ENCODE assay signal across 22 cellular contexts in the genomic region with DNA sequence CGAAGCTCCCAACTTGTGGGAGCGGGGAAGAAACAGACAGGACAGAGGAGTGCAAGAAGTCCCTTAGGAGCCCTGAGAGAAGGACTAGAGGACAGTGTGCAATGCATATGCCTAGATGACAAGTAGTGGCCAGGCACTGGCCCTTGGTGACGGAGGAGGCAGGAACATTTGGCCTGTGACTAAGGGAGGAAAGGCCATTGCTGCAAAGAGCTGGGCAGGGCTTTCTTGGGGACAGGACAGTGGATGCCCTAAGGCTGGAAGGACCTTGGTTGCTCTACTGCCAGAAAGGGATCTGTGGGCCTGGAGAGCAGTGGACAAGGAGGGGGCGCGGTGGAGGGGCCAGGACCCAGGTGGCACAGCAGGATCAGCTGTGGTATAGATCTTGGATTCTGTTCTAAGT.
DNase-seq lines count a peak whose midpoint lies in the region; ATAC-seq and TF ChIP-seq lines count a peak whose summit lies in the region.
"Had no signal": no experiment of that assay in that cellular context is flagged by ENCODE, and none has a peak within 500 bp of the region (broad histone marks: within the 10 kb centered on the region; RNA-seq: fewer than 3 reads in every experiment).

No MANE protein-coding gene starts in this region.

- H3K4me3 ChIP-seq in esophagus muscularis mucosa (no peak overlapping the region), mucosa of stomach (ENCODE audit: low read length) (no peak overlapping the region)
- H3K4me3 ChIP-seq: GM12878, prostate gland had no signal

- TF ChIP-seq CTCF in RWPE1 (conservative IDR thresholded peaks at IDR 0.05; ENCODE audit: low read depth) (no peak), esophagus muscularis mucosa (IDR thresholded peaks at IDR 0.05) (no peak)

- peaks cover 0 to 31% (median 27%) of the 10 kb centered on the region in 4 donors for H3K4me1 ChIP-seq in esophagus muscularis mucosa
- peaks cover 47% of the 10 kb centered on the region for H3K4me1 ChIP-seq in mucosa of stomach (ENCODE audit: control insufficient read depth, insufficient read depth, low read length)
- H3K4me1 ChIP-seq: prostate gland had no signal

- TF ChIP-seq EP300 in esophagus muscularis mucosa (IDR thresholded peaks at IDR 0.05) = no peak

- TF ChIP-seq POLR2A in esophagus muscularis mucosa (IDR thresholded peaks at IDR 0.05; ENCODE audit: low read depth) = no peak

- peaks cover 0 to 16% (median 12%) of the 10 kb centered on the region in 4 donors for H3K9me3 ChIP-seq in esophagus muscularis mucosa
- no peaks in the 10 kb centered on the region for H3K9me3 ChIP-seq in mucosa of stomach (ENCODE audit: control insufficient read depth, low read length)
- H3K9me3 ChIP-seq: prostate gland had no signal

- DNase-seq in DMS53 (lab: John Stamatoyannopoulos, UW) = peak; percentile 76
- DNase-seq in RWPE1 (ENCODE audit: low spot score) = no peak
- peak; percentile 29 for DNase-seq in esophagus muscularis mucosa (ENCODE audit: extremely low spot score)
- no peak for DNase-seq in UCSD-AML1 (lab: John Stamatoyannopoulos, UW; ENCODE audit: unreplicated experiment)
- DNase-seq in KG1 (lab: John Stamatoyannopoulos, UW) = no peak
- no peak for DNase-seq in activated naive CD4-positive, alpha-beta T cell treated with anti-CD3 and anti-CD28 coated beads, Interleukin-2, amount 50 U/mL, for 16 hours
- DNase-seq: activated CD4-positive, alpha-beta T cell treated with anti-CD3 and anti-CD28 coated beads for 36 hours; activated CD8-positive, alpha-beta memory T cell treated with anti-CD3 and anti-CD28 coated beads, Interleukin-2, amount 10 ng/mL, durations not matched to agents 7 days and 5 days; activated naive CD8-positive, alpha-beta T cell treated with anti-CD3 and anti-CD28 coated beads, Interleukin-2, amount 10 ng/mL, durations not matched to agents 7 days and 5 days; cortex of kidney; DMS153; GOT3; hypothalamus; Kasumi-1; NCI-H2081 treated with DMSO at 0.1 percent for 48 hours; RPMI8226; stimulated activated CD4-positive, alpha-beta T cell treated with anti-CD3 and anti-CD28 coated beads, Interleukin-2, amount 100 ng/mL, for 24 hours; stimulated activated naive CD4-positive, alpha-beta T cell had no signal

- H3K27me3 ChIP-seq in esophagus muscularis mucosa (no peaks in the 10 kb centered on the region), mucosa of stomach (ENCODE audit: control insufficient read depth, insufficient read depth, low read length) (no peaks in the 10 kb centered on the region)

- WGBS in esophagus muscularis mucosa = 86% methylated on average over 5 of the region's 5 CpGs

- H3K9ac ChIP-seq in mucosa of stomach (ENCODE audit: low read length) = peak overlapping the region; percentile 10

- intact Hi-C loops in esophagus muscularis mucosa (cut with DNase I) = loop anchor here (10.0 kb wide), 1 partner anchor 358 kb away; no protein-coding TSS in a partner anchor

- CTCF ChIA-PET in RWPE1 (lab: Yijun Ruan, JAX) = no interaction called here

- H3K27ac ChIP-seq in RWPE1 (peak overlapping the region; percentile 92), esophagus muscularis mucosa (replicated peaks in 1 of 4) (no peak overlapping the region)
- H3K27ac ChIP-seq: prostate gland had no signal

- ATAC-seq in GM18498 (IDR thresholded peaks at IDR 0.05; ENCODE audit: unreplicated experiment) = no peak
- ATAC-seq: activated CD4-positive, alpha-beta T cell treated with anti-CD3 and anti-CD28 coated beads for 36 hours; activated CD8-positive, alpha-beta memory T cell treated with anti-CD3 and anti-CD28 coated beads, Interleukin-2, amount 10 ng/mL, durations not matched to agents 7 days and 5 days; GM12878 had no signal

- POLR2A ChIA-PET in RWPE1 (lab: Yijun Ruan, JAX; ENCODE audit: low non-redundant PET) = no interaction called here

- H3K36me3 ChIP-seq in esophagus muscularis mucosa (no peaks in the 10 kb centered on the region), mucosa of stomach (ENCODE audit: control insufficient read depth, insufficient read depth, low read length) (no peaks in the 10 kb centered on the region)
- H3K36me3 ChIP-seq: prostate gland had no signal

Comparison
In these comparisons a context has a peak if more than half of its experiments do, and no peak if none do; other contexts are left out.
1. DNase-seq: peak in DMS53 (single experiment) and esophagus muscularis mucosa (single experiment); none in RWPE1 (single experiment), UCSD-AML1 (single experiment), KG1 (single experiment) and activated naive CD4-positive, alpha-beta T cell treated with anti-CD3 and anti-CD28 coated beads, Interleukin-2, amount 50 U/mL, for 16 hours (single experiment).